Comparison of ENCODE assay signal across 8 cellular contexts in genomic region chr7:114081606-114082425, GRCh38.
DNase-seq lines count a peak whose midpoint lies in the region; ATAC-seq and TF ChIP-seq lines count a peak whose summit lies in the region.

No MANE protein-coding gene starts in this region.

- no peaks in the 10 kb centered on the region for H4K20me1 ChIP-seq in hepatocyte (ENCODE audit: insufficient read depth, poor library complexity, severe bottlenecking)

- H3K27me3 ChIP-seq in WERI-Rb-1 (ENCODE audit: insufficient read depth, low read depth, severe bottlenecking) (no peaks in the 10 kb centered on the region), hepatocyte (peaks cover 30% of the 10 kb centered on the region), stomach smooth muscle (ENCODE audit: control insufficient read depth in 1 of 2, insufficient read depth in 2 of 2, low read length in 2 of 2) (peaks cover 0 to 3% of the 10 kb centered on the region in 2 donors)

- peak overlapping the region; percentile 87 for H2AFZ ChIP-seq in hepatocyte

- H3K4me1 ChIP-seq in hepatocyte (ENCODE audit: insufficient read depth) (peaks cover 17% of the 10 kb centered on the region), stomach smooth muscle (ENCODE audit: control insufficient read depth, insufficient read depth, low read length) (peaks cover 15% of the 10 kb centered on the region)

- H3K36me3 ChIP-seq in WERI-Rb-1 (no peaks in the 10 kb centered on the region), hepatocyte (replicated peaks; ENCODE audit: insufficient read depth, low read depth) (no peaks in the 10 kb centered on the region), stomach smooth muscle (ENCODE audit: control insufficient read depth in 2 of 2, insufficient read depth in 2 of 2, low read length in 2 of 2) (no peaks in the 10 kb centered on the region)

- whole genome bisulfite sequencing in hepatocyte (ENCODE audit: low lambda C conversion rate, missing lambda C conversion rate): 28% methylated on average over 6 of the region's 6 CpGs

- no peaks in the 10 kb centered on the region for H3K79me2 ChIP-seq in hepatocyte

- H3K9ac ChIP-seq in stomach smooth muscle (ENCODE audit: low read length in 2 of 2): peak overlapping the region; percentile 64 to 79

- TF ChIP-seq CTCF in WERI-Rb-1 (IDR thresholded peaks at IDR 0.05; ENCODE audit: low read depth, low read length) (peak; percentile 21; the same call in 1 of the 2 replicates), hepatocyte (IDR thresholded peaks at IDR 0.05; ENCODE audit: poor library complexity) (peak; percentile 76)

- no peaks in the 10 kb centered on the region for H3K9me2 ChIP-seq in hepatocyte (replicated peaks; ENCODE audit: insufficient read depth)

- no peak for ATAC-seq in HG03571 (IDR thresholded peaks at IDR 0.05; ENCODE audit: unreplicated experiment)

- peak overlapping the region; percentile 92 for H3K4me2 ChIP-seq in hepatocyte

- H3K4me3 ChIP-seq in WERI-Rb-1 (ENCODE audit: low read depth, low read length) (no peak overlapping the region), hepatocyte (peak overlapping the region; percentile 43), stomach smooth muscle (ENCODE audit: low read length in 2 of 2) (peak overlapping the region; percentile 75 to 92)

- DNase-seq in NCI-H524 (lab: John Stamatoyannopoulos, UW) (peak; percentile 7 to 65), NCI-H524 treated with DMSO at 0.1 percent for 48 hours (lab: John Stamatoyannopoulos, UW) (no peak), NCI-H1105 treated with DMSO at 0.1 percent for 48 hours (lab: John Stamatoyannopoulos, UW) (peak; percentile 65), WERI-Rb-1 (peak; percentile 16), hepatocyte (ENCODE audit: low spot score) (peak; percentile 54)
- DNase-seq in effector CD4-positive, alpha-beta T cell: no peak

- H3K9me3 ChIP-seq in WERI-Rb-1 (ENCODE audit: severe bottlenecking) (no peaks in the 10 kb centered on the region), hepatocyte (ENCODE audit: low read depth) (no peaks in the 10 kb centered on the region), stomach smooth muscle (ENCODE audit: control insufficient read depth in 2 of 2, low read length in 2 of 2) (no peaks in the 10 kb centered on the region)

- H3K27ac ChIP-seq in WERI-Rb-1 (peak overlapping the region; percentile 10; the same call in 1 of the 2 replicates), hepatocyte (peak overlapping the region; percentile 97), stomach smooth muscle (ENCODE audit: low read length) (peak overlapping the region; percentile 98)

Comparison
In these comparisons a context has a peak if more than half of its experiments do, and no peak if none do; other contexts are left out.
1. DNase-seq: peak in NCI-H524 (2 of 2), NCI-H1105 treated with DMSO at 0.1 percent for 48 hours (single experiment), WERI-Rb-1 (single experiment) and hepatocyte (single experiment); none in NCI-H524 treated with DMSO at 0.1 percent for 48 hours (single experiment) and effector CD4-positive, alpha-beta T cell (single experiment).
2. H3K27ac ChIP-seq: peak in every context shown above with its lines; median percentile 98 in stomach smooth muscle; 97 in hepatocyte; 10 in WERI-Rb-1.